11 cellular contexts compared by ENCODE assay signal in the genomic region with DNA sequence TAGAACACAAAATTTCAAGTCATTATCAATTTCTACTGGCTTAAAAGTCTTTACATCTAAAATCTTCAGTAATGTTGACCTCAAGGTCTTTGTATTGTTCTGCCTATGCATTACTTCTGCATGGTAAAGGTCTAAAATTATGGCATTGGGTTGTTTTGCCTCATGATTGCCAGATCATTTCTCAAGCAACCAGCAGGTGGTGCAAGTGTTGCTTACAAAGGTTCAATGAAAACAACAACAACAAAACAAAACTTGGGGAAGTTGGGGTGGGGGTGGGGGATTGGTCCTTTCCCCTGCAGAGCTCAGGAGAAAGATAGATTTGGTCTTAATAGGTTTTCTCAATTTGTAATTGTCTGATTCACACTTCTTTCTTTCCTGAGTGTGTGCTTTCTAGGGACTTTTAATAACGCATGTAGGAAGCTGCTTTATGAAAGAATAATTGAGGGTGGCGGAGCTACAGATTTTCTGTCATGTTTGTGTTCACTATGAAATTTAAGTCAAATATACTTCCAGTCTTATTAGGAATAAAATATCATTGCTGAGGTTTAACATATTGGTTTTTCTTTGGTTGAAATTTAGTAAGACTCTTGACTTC.
DNase-seq lines count a peak whose midpoint lies in the region; ATAC-seq, FAIRE-seq and TF ChIP-seq lines count a peak whose summit lies in the region.
"Had no signal": no experiment of that assay in that cellular context is flagged by ENCODE, and none has a peak within 500 bp of the region (broad histone marks: within the 10 kb centered on the region; RNA-seq: fewer than 3 reads in every experiment).

No MANE protein-coding gene starts in this region.

- POLR2A ChIA-PET in GM12878 (lab: Charles Lee): no interaction called here

- no peaks in the 10 kb centered on the region for H3K27me3 ChIP-seq in GM12878 (replicated peaks in 1 of 2; ENCODE audit: control insufficient read depth in 2 of 2, insufficient read depth in 2 of 2, low read length in 1 of 2)
- H3K27me3 ChIP-seq in transverse colon: no peaks in the 10 kb centered on the region

- peak; percentile 46 to 60 (median 52); a peak in 5 of 6 replicates for TF ChIP-seq CTCF in GM12878 (IDR thresholded peaks at IDR 0.05 in 2 of 3, conservative IDR thresholded peaks at IDR 0.05 in 1 of 3; ENCODE audit: control insufficient read depth in 2 of 3, extremely low read depth in 1 of 3, insufficient read depth in 1 of 3, low read depth in 3 of 3, low read length in 3 of 3)
- peak in 1 of 5 experiments; percentile 12 for TF ChIP-seq CTCF in transverse colon (IDR thresholded peaks at IDR 0.05)

- H3K36me3 ChIP-seq in GM12878 (ENCODE audit: control insufficient read depth in 2 of 2, insufficient read depth in 2 of 2, low read length in 1 of 2) (no peaks in the 10 kb centered on the region), transverse colon (no peaks in the 10 kb centered on the region)

- CTCF ChIA-PET in GM12878 (lab: Yijun Ruan, JAX): interaction anchor here (0.7 to 5.1 kb wide), 13 partner anchors 8 to 1306 kb away, joined by 3 to 83 read pairs (median 3); no protein-coding TSS in a partner anchor

- H3K27ac ChIP-seq in GM12878 (ENCODE audit: control insufficient read depth, insufficient read depth) (no peak overlapping the region), transverse colon (no peak overlapping the region)
- H3K27ac ChIP-seq: epithelial cell of prostate, skin epidermis had no signal

- ATAC-seq in GM12878: peak; percentile 53

- SMC1A ChIA-PET in GM12878 (lab: Charles Lee; ENCODE audit: uncharacterized antibody, unreplicated experiment): interaction anchor here (0.6 to 3.9 kb wide), 9 partner anchors 110 to 1710 kb away, joined by 3 to 56 read pairs (median 3); no protein-coding TSS in a partner anchor

- no peaks in the 10 kb centered on the region for H4K20me1 ChIP-seq in GM12878 (ENCODE audit: control insufficient read depth, insufficient read depth)

- intact Hi-C loops in GM12878 (cut with micrococcal nuclease; ENCODE audit: unreplicated experiment): loop anchor here (2.0 to 5.0 kb wide), 2 partner anchors 113 to 800 kb away; no protein-coding TSS in a partner anchor
- intact Hi-C loops in transverse colon (cut with DNase I; ENCODE audit: low total_unique reads): no loop called here

- H3K4me1 ChIP-seq in GM12878 (ENCODE audit: control insufficient read depth, insufficient read depth, low read length) (no peaks in the 10 kb centered on the region), transverse colon (no peaks in the 10 kb centered on the region)

- TF ChIP-seq POLR2A in GM12878 (IDR thresholded peaks at IDR 0.05; ENCODE audit: low read depth, low read length): no peak
- no peak for TF ChIP-seq POLR2A in transverse colon (IDR thresholded peaks at IDR 0.05)

- H3K79me2 ChIP-seq in GM12878 (ENCODE audit: control insufficient read depth, insufficient read depth, low read length): no peaks in the 10 kb centered on the region

- peak; percentile 75 for TF ChIP-seq RAD21 in GM12878 (IDR thresholded peaks at IDR 0.05; ENCODE audit: insufficient read depth, low read depth, low read length)

- FAIRE-seq in GM12878 (lab: Jason Lieb, UNC): no peak

- H3K4me2 ChIP-seq in GM12878 (ENCODE audit: control insufficient read depth, insufficient read depth): no peak overlapping the region

- BruUV-seq in GM12878 (replicated peaks; lab: Mats Ljungman, UMichigan): no TSS peak

- H3K9me3 ChIP-seq in GM12878 (replicated peaks; ENCODE audit: control insufficient read depth, insufficient read depth, low read length) (no peaks in the 10 kb centered on the region), transverse colon (no peaks in the 10 kb centered on the region)

- H3K4me3 ChIP-seq in GM12878 (no peak overlapping the region), transverse colon (no peak overlapping the region)
- H3K4me3 ChIP-seq: skin epidermis had no signal

- TF ChIP-seq EP300 in GM12878 (IDR thresholded peaks at IDR 0.05; ENCODE audit: borderline replicate concordance in 1 of 2, control insufficient read depth in 1 of 2, low read depth in 2 of 2, low read length in 2 of 2) (no peak), transverse colon (IDR thresholded peaks at IDR 0.05; ENCODE audit: low read depth) (no peak)

- no peak overlapping the region for H2AFZ ChIP-seq in GM12878 (ENCODE audit: control insufficient read depth, low read depth, low read length)

- 80% methylated on average over 2 of the region's 2 CpGs for WGBS in GM12878 (ENCODE audit: insufficient coverage, insufficient replicate concordance, low lambda C conversion rate, missing lambda C conversion rate)
- WGBS in transverse colon (ENCODE audit: low coverage in 1 of 2), 2 donors: 87 to 100% methylated on average over 2 of the region's 2 CpGs

- DNase-seq in EH (ENCODE audit: low read depth) (peak; percentile 3), HT-29 (ENCODE audit: low spot score) (peak; percentile 22), GM12878 (ENCODE audit: low read depth, low spot score) (peak; percentile 1), medulla oblongata (ENCODE audit: extremely low spot score) (peak; percentile 41), transverse colon (no peak), NCI-H446 treated with DMSO at 0.1 percent for 48 hours (lab: John Stamatoyannopoulos, UW) (no peak), SW480 (ENCODE audit: low spot score) (no peak)
- DNase-seq in stimulated activated CD8-positive, alpha-beta memory T cell treated with anti-CD3 and anti-CD28 coated beads, Interleukin-4, amount 100 ng/mL, for 48 hours: no peak
- DNase-seq: activated CD4-positive, alpha-beta memory T cell treated with anti-CD3 and anti-CD28 coated beads for 36 hours had no signal

- H3K9ac ChIP-seq in GM12878 (ENCODE audit: control insufficient read depth, insufficient read depth, low read length): no peak overlapping the region

- RAD21 ChIA-PET in GM12878 (lab: Charles Lee; ENCODE audit: unreplicated experiment): interaction anchor here (0.9 to 2.5 kb wide), 3 partner anchors 110 to 799 kb away, joined by 3 to 40 read pairs (median 15); no protein-coding TSS in a partner anchor

- in situ Hi-C loops in GM12878 (cut with MboI): no loop called here
- in situ Hi-C loops in transverse colon (cut with MboI; ENCODE audit: low pct_ligation_motif_present in 1 of 4, low pct_unique_long_range_greater_than_20kb in 1 of 4, low sequenced_read_pairs in 3 of 4): no loop called here

TF ChIP-seq in GM12878, 131 proteins besides CTCF, POLR2A, EP300 and RAD21:
- peak; percentile 37; the same call in 1 of the 2 replicates for TF ChIP-seq SMC3 (IDR thresholded peaks at IDR 0.05; ENCODE audit: borderline replicate concordance, low read length)
- TF ChIP-seq, protein P1, sequence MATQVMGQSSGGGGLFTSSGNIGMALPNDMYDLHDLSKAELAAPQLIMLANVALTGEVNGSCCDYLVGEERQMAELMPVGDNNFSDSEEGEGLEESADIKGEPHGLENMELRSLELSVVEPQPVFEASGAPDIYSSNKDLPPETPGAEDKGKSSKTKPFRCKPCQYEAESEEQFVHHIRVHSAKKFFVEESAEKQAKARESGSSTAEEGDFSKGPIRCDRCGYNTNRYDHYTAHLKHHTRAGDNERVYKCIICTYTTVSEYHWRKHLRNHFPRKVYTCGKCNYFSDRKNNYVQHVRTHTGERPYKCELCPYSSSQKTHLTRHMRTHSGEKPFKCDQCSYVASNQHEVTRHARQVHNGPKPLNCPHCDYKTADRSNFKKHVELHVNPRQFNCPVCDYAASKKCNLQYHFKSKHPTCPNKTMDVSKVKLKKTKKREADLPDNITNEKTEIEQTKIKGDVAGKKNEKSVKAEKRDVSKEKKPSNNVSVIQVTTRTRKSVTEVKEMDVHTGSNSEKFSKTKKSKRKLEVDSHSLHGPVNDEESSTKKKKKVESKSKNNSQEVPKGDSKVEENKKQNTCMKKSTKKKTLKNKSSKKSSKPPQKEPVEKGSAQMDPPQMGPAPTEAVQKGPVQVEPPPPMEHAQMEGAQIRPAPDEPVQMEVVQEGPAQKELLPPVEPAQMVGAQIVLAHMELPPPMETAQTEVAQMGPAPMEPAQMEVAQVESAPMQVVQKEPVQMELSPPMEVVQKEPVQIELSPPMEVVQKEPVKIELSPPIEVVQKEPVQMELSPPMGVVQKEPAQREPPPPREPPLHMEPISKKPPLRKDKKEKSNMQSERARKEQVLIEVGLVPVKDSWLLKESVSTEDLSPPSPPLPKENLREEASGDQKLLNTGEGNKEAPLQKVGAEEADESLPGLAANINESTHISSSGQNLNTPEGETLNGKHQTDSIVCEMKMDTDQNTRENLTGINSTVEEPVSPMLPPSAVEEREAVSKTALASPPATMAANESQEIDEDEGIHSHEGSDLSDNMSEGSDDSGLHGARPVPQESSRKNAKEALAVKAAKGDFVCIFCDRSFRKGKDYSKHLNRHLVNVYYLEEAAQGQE (IDR thresholded peaks at IDR 0.05; ENCODE audit: low read depth, low read length): no peak

Comparison
In these comparisons a context has a peak if more than half of its experiments do, and no peak if none do; other contexts are left out.
1. DNase-seq: peak in EH (single experiment), HT-29 (single experiment), GM12878 (single experiment) and medulla oblongata (single experiment); none in transverse colon (single experiment), NCI-H446 treated with DMSO at 0.1 percent for 48 hours (single experiment), stimulated activated CD8-positive, alpha-beta memory T cell treated with anti-CD3 and anti-CD28 coated beads, Interleukin-4, amount 100 ng/mL, for 48 hours (single experiment) and SW480 (single experiment).